Comparison of ENCODE assay signal across 9 cellular contexts in genomic region chr19:37467608-37468090, GRCh38. TPM values are rescaled to one million over a fixed set of nuclear protein-coding genes. Genes with fewer than 3 reads are reported as not detected.
DNase-seq lines count a peak whose midpoint lies in the region; ATAC-seq and TF ChIP-seq lines count a peak whose summit lies in the region.
"Had no signal": no experiment of that assay in that cellular context is flagged by ENCODE, and none has a peak within 500 bp of the region (broad histone marks: within the 10 kb centered on the region; RNA-seq: fewer than 3 reads in every experiment).

No MANE protein-coding gene starts in this region.

- H3K9me3 ChIP-seq in SJSA1 (replicated peaks): peaks cover 26% of the 10 kb centered on the region
- no peaks in the 10 kb centered on the region for H3K9me3 ChIP-seq in fibroblast of lung (ENCODE audit: control insufficient read depth, insufficient read depth, low read depth, low read length)

- H3K4me3 Mint-ChIP-seq in progenitor cell of endocrine pancreas (ENCODE audit: low read depth): peak overlapping the region; percentile 98

- H3K36me3 ChIP-seq in SJSA1 (peaks cover 21% of the 10 kb centered on the region), fibroblast of lung (ENCODE audit: control insufficient read depth, insufficient read depth, low read length) (peaks cover 2% of the 10 kb centered on the region)

- no peaks in the 10 kb centered on the region for H3K27me3 Mint-ChIP-seq in progenitor cell of endocrine pancreas

- H3K79me2 ChIP-seq in fibroblast of lung (ENCODE audit: control insufficient read depth, insufficient read depth, low read length): peaks cover 1% of the 10 kb centered on the region

- peaks cover 3% of the 10 kb centered on the region; the same call in 1 of the 2 replicates for H3K4me1 ChIP-seq in SJSA1 (replicated peaks)
- H3K4me1 ChIP-seq in fibroblast of lung (ENCODE audit: control insufficient read depth, extremely low read depth, insufficient read depth, low read length): no peaks in the 10 kb centered on the region

- H3K27ac ChIP-seq in SJSA1 (no peak overlapping the region), fibroblast of lung (ENCODE audit: insufficient read depth, low read length) (no peak overlapping the region)

- DNase-seq in GM12865 (ENCODE audit: low read depth) (no peak), SJSA1 (ENCODE audit: low read depth in 1 of 2, low spot score in 2 of 2) (no peak), fibroblast of lung (ENCODE audit: low read depth in 2 of 2) (no peak), progenitor cell of endocrine pancreas (ENCODE audit: low spot score, unreplicated experiment) (no peak), NCI-H524 (lab: John Stamatoyannopoulos, UW) (no peak), SIG-M5 (lab: John Stamatoyannopoulos, UW) (no peak)

- ATAC-seq in HG03521 (IDR thresholded peaks at IDR 0.05; ENCODE audit: unreplicated experiment) (no peak), HG02642 (IDR thresholded peaks at IDR 0.05; ENCODE audit: poor library complexity, unreplicated experiment) (no peak)
- ATAC-seq: HCT116 had no signal

- H3K4me2 ChIP-seq in fibroblast of lung (ENCODE audit: extremely low read depth, insufficient read depth, low read length): peak overlapping the region; percentile 73

- H3K27ac Mint-ChIP-seq in progenitor cell of endocrine pancreas: peak overlapping the region; percentile 98

- H3K27me3 ChIP-seq in SJSA1 (replicated peaks): no peaks in the 10 kb centered on the region
- H3K27me3 ChIP-seq in fibroblast of lung (ENCODE audit: control insufficient read depth, insufficient read depth, low read length): no peaks in the 10 kb centered on the region

- no peaks in the 10 kb centered on the region for H4K20me1 ChIP-seq in fibroblast of lung (ENCODE audit: control insufficient read depth, extremely low read depth, insufficient read depth, low read length)

- H3K4me3 ChIP-seq in GM12865 (ENCODE audit: low read depth, low read length) (peak overlapping the region; percentile 68), SJSA1 (peak overlapping the region; percentile 57), fibroblast of lung (replicated peaks in 1 of 4; ENCODE audit: control extremely low read depth in 1 of 4, insufficient read depth in 1 of 4, low read depth in 3 of 4, low read length in 4 of 4) (peak overlapping the region; percentile 84 to 97 (median 90))

- H3K9ac ChIP-seq in fibroblast of lung (ENCODE audit: insufficient read depth, low read length): no peak overlapping the region

- TF ChIP-seq CTCF in GM12865 (IDR thresholded peaks at IDR 0.05; ENCODE audit: insufficient read depth, low read depth, low read length, missing control alignments): no peak
- no peak for TF ChIP-seq CTCF in fibroblast of lung (conservative IDR thresholded peaks at IDR 0.05 in 1 of 2, IDR thresholded peaks at IDR 0.05 in 1 of 2; ENCODE audit: low read depth in 1 of 2, low read length in 2 of 2)
- no peak for TF ChIP-seq CTCF in progenitor cell of endocrine pancreas (IDR thresholded peaks at IDR 0.05; ENCODE audit: unreplicated experiment)

- H3K9me3 Mint-ChIP-seq in progenitor cell of endocrine pancreas (ENCODE audit: low read depth): no peaks in the 10 kb centered on the region

- peaks cover 12% of the 10 kb centered on the region for H3K36me3 Mint-ChIP-seq in progenitor cell of endocrine pancreas (ENCODE audit: insufficient read depth)

- H2AFZ ChIP-seq in fibroblast of lung (ENCODE audit: low read length): peak overlapping the region; percentile 99

- peaks cover 18% of the 10 kb centered on the region for H3K4me1 Mint-ChIP-seq in progenitor cell of endocrine pancreas (ENCODE audit: low read depth)

RNA-seq across cellular contexts. Expression of gene ZNF569, which starts 0.4 kb away (rescaled TPM):
- total RNA-seq in SJSA1 (2014; rRNA removed; shearing (Covaris generic)): 1.5 and 3.1 TPM in 2 replicates
- 8.5 and 11.9 TPM in 2 replicates for total RNA-seq in fibroblast of lung
- 3.0 and 4.3 TPM in 2 replicates for polyA plus RNA-seq in fibroblast of lung
- 2.0 and 3.7 TPM in 2 replicates for polyA plus RNA-seq in fibroblast of lung (2012)
- polyA minus RNA-seq in fibroblast of lung (ENCODE audit: low replicate concordance): 0.22 and 0.39 TPM in 2 replicates
- 7.6 and 8.5 TPM in 2 replicates for total RNA-seq in progenitor cell of endocrine pancreas

RNA-seq across cellular contexts. Expression of gene ZNF570, which starts 1.5 kb away (rescaled TPM):
- total RNA-seq in SJSA1 (2014; rRNA removed; shearing (Covaris generic)): 2.9 and 4.0 TPM in 2 replicates
- total RNA-seq in fibroblast of lung (11.7 and 13.4 TPM in 2 replicates), progenitor cell of endocrine pancreas (11.7 and 12.6 TPM in 2 replicates)
- polyA plus RNA-seq in fibroblast of lung: 4.1 and 5.8 TPM in 2 replicates
- 1.9 and 3.5 TPM in 2 replicates for polyA plus RNA-seq in fibroblast of lung (2012)
- 1.1 and 1.7 TPM in 2 replicates for polyA minus RNA-seq in fibroblast of lung (ENCODE audit: low replicate concordance)

RNA-seq across cellular contexts. Expression of gene ZNF793, which starts 39.1 kb away (rescaled TPM):
- total RNA-seq in SJSA1 (2014; rRNA removed; shearing (Covaris generic)): 0.05 TPM in 1 of 2 replicates, not detected in the other
- total RNA-seq in fibroblast of lung: 2.6 and 5.9 TPM in 2 replicates
- polyA plus RNA-seq in fibroblast of lung: 1.6 and 1.7 TPM in 2 replicates
- polyA plus RNA-seq in fibroblast of lung (2012): 1.5 and 2.1 TPM in 2 replicates
- polyA minus RNA-seq in fibroblast of lung (ENCODE audit: low replicate concordance): 0.70 and 1.8 TPM in 2 replicates
- total RNA-seq in progenitor cell of endocrine pancreas: 24.8 and 30.9 TPM in 2 replicates
